In the genomic region with DNA sequence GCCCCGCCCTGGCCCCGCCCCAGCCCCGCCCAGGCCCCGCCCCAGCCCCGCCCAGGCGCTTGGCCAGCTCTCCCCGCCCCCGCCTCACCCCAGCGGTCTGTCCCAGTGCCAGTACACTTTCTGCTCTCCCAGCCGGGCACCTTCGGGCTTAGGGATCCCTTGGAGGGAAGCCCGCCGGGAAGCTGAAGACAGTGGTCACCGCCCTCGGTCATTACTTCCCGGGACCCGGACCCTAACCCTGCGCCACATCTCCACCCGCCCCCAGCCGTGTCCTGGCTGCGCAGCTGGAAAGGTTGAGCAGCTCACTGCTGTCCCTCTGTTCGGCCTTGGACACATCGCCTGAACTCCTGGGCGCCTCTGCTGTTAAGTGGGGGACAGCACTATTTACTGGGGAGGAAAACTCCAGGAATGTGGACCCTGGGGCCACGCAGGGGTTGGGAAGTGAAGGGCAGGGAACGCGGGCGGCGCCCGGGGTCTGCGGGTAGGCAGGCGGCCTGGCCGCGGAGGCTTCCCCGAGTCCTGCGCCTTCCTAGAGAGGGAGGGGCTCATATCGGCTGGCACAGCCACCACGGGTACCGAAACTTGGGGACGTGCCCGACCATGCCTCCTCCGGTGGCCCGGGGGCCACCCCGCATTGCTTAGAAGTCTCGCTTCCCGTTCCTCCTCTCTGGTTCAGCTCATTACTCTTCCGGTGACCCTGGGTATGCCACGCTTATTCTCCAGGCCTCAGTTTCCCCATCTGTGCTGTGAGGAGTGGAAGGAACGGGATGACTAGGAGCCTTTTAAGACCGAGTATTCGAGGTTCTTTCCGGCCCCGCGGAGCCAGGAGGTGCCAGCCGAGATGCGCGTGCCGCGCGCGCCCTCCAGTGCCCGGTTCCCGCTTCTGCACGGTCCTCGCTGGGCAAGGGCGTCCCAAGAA, we compare ENCODE assay signal across 8 cellular contexts.
DNase-seq lines count a peak whose midpoint lies in the region; ATAC-seq and TF ChIP-seq lines count a peak whose summit lies in the region.

No MANE protein-coding gene starts in this region.

- H3K9me3 Mint-ChIP-seq in activated naive CD8-positive, alpha-beta T cell treated with anti-CD3 and anti-CD28 coated beads for 36 hours: no peaks in the 10 kb centered on the region
- no peaks in the 10 kb centered on the region for H3K9me3 Mint-ChIP-seq in osteocyte (ENCODE audit: unreplicated experiment)

- H3K4me1 Mint-ChIP-seq in activated naive CD8-positive, alpha-beta T cell treated with anti-CD3 and anti-CD28 coated beads for 36 hours: peaks cover 9% of the 10 kb centered on the region
- peaks cover 4% of the 10 kb centered on the region for H3K4me1 Mint-ChIP-seq in osteocyte (ENCODE audit: unreplicated experiment)

- H3K27ac ChIP-seq in thymus (ENCODE audit: low read depth): no peak overlapping the region

- H3K4me3 Mint-ChIP-seq in activated naive CD8-positive, alpha-beta T cell treated with anti-CD3 and anti-CD28 coated beads for 36 hours: peak overlapping the region; percentile 91
- peak overlapping the region; percentile 86 for H3K4me3 Mint-ChIP-seq in osteocyte (ENCODE audit: unreplicated experiment)

- H3K9me3 ChIP-seq in thymus (ENCODE audit: control insufficient read depth): no peaks in the 10 kb centered on the region

- H3K36me3 ChIP-seq in thymus (ENCODE audit: control insufficient read depth, insufficient read depth): no peaks in the 10 kb centered on the region

- no peaks in the 10 kb centered on the region for H3K4me1 ChIP-seq in thymus (ENCODE audit: control insufficient read depth, insufficient read depth, low read length)

- H3K27me3 ChIP-seq in thymus (ENCODE audit: control insufficient read depth, insufficient read depth): peaks cover 2% of the 10 kb centered on the region

- peak overlapping the region; percentile 46 for H3K4me3 ChIP-seq in thymus (ENCODE audit: low read length)

- under 1% methylated on average over 66 of the region's 66 CpGs for WGBS in thymus

- H3K36me3 Mint-ChIP-seq in activated naive CD8-positive, alpha-beta T cell treated with anti-CD3 and anti-CD28 coated beads for 36 hours: no peaks in the 10 kb centered on the region
- no peaks in the 10 kb centered on the region for H3K36me3 Mint-ChIP-seq in osteocyte (ENCODE audit: unreplicated experiment)

- intact Hi-C loops in Right ventricle myocardium inferior (cut with DNase I): loop anchor here (1.0 to 10.0 kb wide), 4 partner anchors 72 to 532 kb away; a partner anchor contains a TSS

- peak; percentile 98 for TF ChIP-seq CTCF in osteocyte (IDR thresholded peaks at IDR 0.05)

- ATAC-seq in GM21723 (IDR thresholded peaks at IDR 0.05; ENCODE audit: unreplicated experiment) (peak; percentile 89), Right ventricle myocardium inferior (peak; percentile 93)

- no peaks in the 10 kb centered on the region for H3K27me3 Mint-ChIP-seq in activated naive CD8-positive, alpha-beta T cell treated with anti-CD3 and anti-CD28 coated beads for 36 hours
- peaks cover 44% of the 10 kb centered on the region for H3K27me3 Mint-ChIP-seq in osteocyte (ENCODE audit: unreplicated experiment)

- DNase-seq in EH (ENCODE audit: low read depth): peak; percentile 67
- DNase-seq in SKM-1 treated with dmso at 0.1 percent for 144 hours (lab: John Stamatoyannopoulos, UW; ENCODE audit: unreplicated experiment): peak; percentile 66
- DNase-seq in activated naive CD8-positive, alpha-beta T cell treated with anti-CD3 and anti-CD28 coated beads for 36 hours: peak; percentile 80
- peak; percentile 89 for DNase-seq in Right ventricle myocardium inferior (ENCODE audit: missing footprints)
- DNase-seq in osteocyte (ENCODE audit: extremely low spot score, unreplicated experiment): peak; percentile 94

- no peak for TF ChIP-seq EP300 in Ishikawa (IDR thresholded peaks at IDR 0.05; ENCODE audit: borderline replicate concordance)

- H3K27ac Mint-ChIP-seq in activated naive CD8-positive, alpha-beta T cell treated with anti-CD3 and anti-CD28 coated beads for 36 hours: peak overlapping the region; percentile 75
- H3K27ac Mint-ChIP-seq in osteocyte (ENCODE audit: unreplicated experiment): no peak overlapping the region

- TF ChIP-seq RAD21 in Ishikawa (IDR thresholded peaks at IDR 0.05; ENCODE audit: low read depth): peak; percentile 91

TF ChIP-seq in Ishikawa, 13 proteins besides CTCF, POLR2A, EP300 and RAD21:
- no peak for TF ChIP-seq CREB1 (IDR thresholded peaks at IDR 0.05; ENCODE audit: low read depth)
- TF ChIP-seq, protein P1, sequence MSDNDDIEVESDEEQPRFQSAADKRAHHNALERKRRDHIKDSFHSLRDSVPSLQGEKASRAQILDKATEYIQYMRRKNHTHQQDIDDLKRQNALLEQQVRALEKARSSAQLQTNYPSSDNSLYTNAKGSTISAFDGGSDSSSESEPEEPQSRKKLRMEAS (IDR thresholded peaks at IDR 0.05): no peak; the same call in 1 of the 2 replicates
- no peak for TF ChIP-seq NFIC (IDR thresholded peaks at IDR 0.05)
- TF ChIP-seq TAF1 (IDR thresholded peaks at IDR 0.05; ENCODE audit: low read depth): no peak
- TF ChIP-seq, protein P2, sequence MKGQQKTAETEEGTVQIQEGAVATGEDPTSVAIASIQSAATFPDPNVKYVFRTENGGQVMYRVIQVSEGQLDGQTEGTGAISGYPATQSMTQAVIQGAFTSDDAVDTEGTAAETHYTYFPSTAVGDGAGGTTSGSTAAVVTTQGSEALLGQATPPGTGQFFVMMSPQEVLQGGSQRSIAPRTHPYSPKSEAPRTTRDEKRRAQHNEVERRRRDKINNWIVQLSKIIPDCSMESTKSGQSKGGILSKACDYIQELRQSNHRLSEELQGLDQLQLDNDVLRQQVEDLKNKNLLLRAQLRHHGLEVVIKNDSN (IDR thresholded peaks at IDR 0.05): no peak
